ENCODE assay signal across 9 cellular contexts in genomic region chr12:122517877-122518276, GRCh38. TPM values are rescaled to one million over a fixed set of nuclear protein-coding genes. Genes with fewer than 3 reads are reported as not detected.
DNase-seq lines count a peak whose midpoint lies in the region; ATAC-seq and TF ChIP-seq lines count a peak whose summit lies in the region.
"Had no signal": no experiment of that assay in that cellular context is flagged by ENCODE, and none has a peak within 500 bp of the region (broad histone marks: within the 10 kb centered on the region; RNA-seq: fewer than 3 reads in every experiment).

No MANE protein-coding gene starts in this region.

- DNase-seq in ELR (ENCODE audit: low read depth) (peak; percentile 96), MG63 (peak; percentile 88), brain microvascular endothelial cell (peak; percentile 97), non-pigmented ciliary epithelial cell (ENCODE audit: low read depth) (peak; percentile 91), cerebellar cortex (ENCODE audit: low spot score) (no peak)
- no peak for DNase-seq in stimulated activated CD4-positive, alpha-beta T cell treated with anti-CD3 and anti-CD28 coated beads, Interleukin-15, amount 100 ng/mL, for 24 hours
- DNase-seq: NCI-H510A treated with DMSO at 0.1 percent for 48 hours had no signal

- in situ Hi-C loops in brain microvascular endothelial cell (cut with HindIII; ENCODE audit: low pct_ligation_motif_present, low sequenced_read_pairs): no loop called here

- TF ChIP-seq CTCF in brain microvascular endothelial cell (IDR thresholded peaks at IDR 0.05; ENCODE audit: low read depth, low read length, missing control alignments): no peak

- no peaks in the 10 kb centered on the region for H3K27me3 ChIP-seq in MG63
- no peaks in the 10 kb centered on the region for H3K27me3 ChIP-seq in brain microvascular endothelial cell (replicated peaks)
- H3K27me3 ChIP-seq: cardiac muscle cell had no signal

- H3K4me3 ChIP-seq in MG63 (no peak overlapping the region), brain microvascular endothelial cell (ENCODE audit: low read depth, low read length) (no peak overlapping the region)
- H3K4me3 ChIP-seq: cardiac muscle cell had no signal

- peaks cover 5% of the 10 kb centered on the region for H3K9me3 ChIP-seq in MG63

- H3K36me3 ChIP-seq in MG63: peaks cover 97% of the 10 kb centered on the region
- H3K36me3 ChIP-seq in brain microvascular endothelial cell (replicated peaks): peaks cover 79% of the 10 kb centered on the region

- H3K27ac ChIP-seq in brain microvascular endothelial cell: peak overlapping the region; percentile 85
- H3K27ac ChIP-seq: cardiac muscle cell had no signal

- no peak for ATAC-seq in GM21381 (IDR thresholded peaks at IDR 0.05; ENCODE audit: unreplicated experiment)

RNA-seq across cellular contexts. Expression of gene RSRC2, which starts 8.9 kb away (rescaled TPM):
- 54.6 and 57.9 TPM in 2 replicates for total RNA-seq in MG63 (2014; rRNA removed; shearing (Covaris generic); ENCODE audit: low replicate concordance)

RNA-seq across cellular contexts. Expression of gene KNTC1, which starts 9.2 kb away (rescaled TPM):
- 20.5 and 32.1 TPM in 2 replicates for total RNA-seq in MG63 (2014; rRNA removed; shearing (Covaris generic); ENCODE audit: low replicate concordance)

RNA-seq across cellular contexts. Expression of gene ZCCHC8, which starts 17.1 kb away (rescaled TPM):
- 8.5 and 11.0 TPM in 2 replicates for total RNA-seq in MG63 (2014; rRNA removed; shearing (Covaris generic); ENCODE audit: low replicate concordance)

Comparison
In these comparisons a context has a peak if more than half of its experiments do, and no peak if none do; other contexts are left out.
1. DNase-seq: peak in ELR (single experiment), MG63 (single experiment), brain microvascular endothelial cell (single experiment) and non-pigmented ciliary epithelial cell (single experiment); none in stimulated activated CD4-positive, alpha-beta T cell treated with anti-CD3 and anti-CD28 coated beads, Interleukin-15, amount 100 ng/mL, for 24 hours (single experiment) and cerebellar cortex (single experiment).